ENCODE assay signal across 19 cellular contexts in genomic region chr6:72216222-72217106, GRCh38.
DNase-seq lines count a peak whose midpoint lies in the region; TF ChIP-seq lines count a peak whose summit lies in the region.
"Had no signal": no experiment of that assay in that cellular context is flagged by ENCODE, and none has a peak within 500 bp of the region (broad histone marks: within the 10 kb centered on the region; RNA-seq: fewer than 3 reads in every experiment).

No MANE protein-coding gene starts in this region.

- TF ChIP-seq CTCF in VCaP (conservative IDR thresholded peaks at IDR 0.05), result no peak
- TF ChIP-seq CTCF in prostate gland (IDR thresholded peaks at IDR 0.05), result no peak

- H3K9me3 ChIP-seq in prostate gland, result no peaks in the 10 kb centered on the region
- H3K9me3 ChIP-seq: left ventricle myocardium inferior, neutrophil, right atrium auricular region had no signal

- DNase-seq in NCI-H1417 (lab: John Stamatoyannopoulos, UW) (peak in 2 of 3 experiments; percentile 5 to 17), NCI-H1417 treated with DMSO at 0.1 percent for 48 hours (lab: John Stamatoyannopoulos, UW) (no peak), left kidney (ENCODE audit: low read depth, low spot score) (peak; percentile 7), prostate gland (ENCODE audit: low spot score) (peak; percentile 38), SHP77 (lab: John Stamatoyannopoulos, UW) (no peak), NCI-H2196 (lab: John Stamatoyannopoulos, UW; ENCODE audit: unreplicated experiment) (no peak)
- DNase-seq in stimulated activated CD8-positive, alpha-beta memory T cell treated with anti-CD3 and anti-CD28 coated beads, Interleukin-4, amount 100 ng/mL, for 48 hours, result no peak
- DNase-seq: 8988T; activated CD4-positive, CD25-positive, alpha-beta regulatory T cell treated with anti-CD3 and anti-CD28 coated beads, Interleukin-2, amount 50 U/mL, for 72 hours; activated naive CD4-positive, alpha-beta T cell treated with Interleukin-2 at 50 U/mL for 16 hours; activated T-cell treated with anti-CD3 and anti-CD28 coated beads, Interleukin-2, amount 50 U/mL, for 24 hours; COR-L47; effector CD8-positive, alpha-beta T cell; left ventricle myocardium inferior; NCI-H1436 treated with DMSO at 0.1 percent for 48 hours; stimulated activated CD4-positive, alpha-beta T cell treated with anti-CD3 and anti-CD28 coated beads, Interleukin-12 subunit alpha, Interleukin-12 subunit beta, amount 100 ng/mL, for 4 hours had no signal

- intact Hi-C loops in prostate gland (cut with DNase I), result no loop called here

- no peak for TF ChIP-seq POLR2A in prostate gland (IDR thresholded peaks at IDR 0.05)

- H3K4me3 ChIP-seq in prostate gland, result no peak overlapping the region
- H3K4me3 ChIP-seq: left ventricle myocardium inferior, right atrium auricular region had no signal

- H3K36me3 ChIP-seq in prostate gland, result no peaks in the 10 kb centered on the region
- H3K36me3 ChIP-seq: left ventricle myocardium inferior, neutrophil, right atrium auricular region had no signal

- no peaks in the 10 kb centered on the region for H3K4me1 ChIP-seq in prostate gland (replicated peaks)
- H3K4me1 ChIP-seq: left ventricle myocardium inferior, right atrium auricular region had no signal

- H3K27ac ChIP-seq in VCaP, result peak overlapping the region; percentile 78
- no peak overlapping the region for H3K27ac ChIP-seq in prostate gland
- H3K27ac ChIP-seq: left ventricle myocardium inferior, neutrophil, right atrium auricular region had no signal

- WGBS in prostate gland, result 29% methylated on average over 4 of the region's 4 CpGs

- no peaks in the 10 kb centered on the region for H3K27me3 ChIP-seq in prostate gland (replicated peaks; ENCODE audit: insufficient read depth)
- H3K27me3 ChIP-seq: neutrophil, right atrium auricular region had no signal

Comparison
In these comparisons a context has a peak if more than half of its experiments do, and no peak if none do; other contexts are left out.
1. DNase-seq: peak in NCI-H1417 (2 of 3), left kidney (single experiment) and prostate gland (single experiment); none in NCI-H1417 treated with DMSO at 0.1 percent for 48 hours (single experiment), stimulated activated CD8-positive, alpha-beta memory T cell treated with anti-CD3 and anti-CD28 coated beads, Interleukin-4, amount 100 ng/mL, for 48 hours (single experiment), SHP77 (0 of 2) and NCI-H2196 (single experiment).